In genomic region chr15:64549860-64550259, GRCh38 we compare ENCODE assay signal across 2 cellular contexts.
A peak's percentile ranks its signal among the peaks of the same experiment; 100 is the strongest.
TF ChIP-seq lines count a peak whose summit lies in the region.

No MANE protein-coding gene starts in this region.

TF ChIP-seq in HCT116, 20 proteins besides CTCF, POLR2A, EP300 and RAD21:
- TF ChIP-seq SP1 (IDR thresholded peaks at IDR 0.05; ENCODE audit: low read depth) (no peak), CEBPB (IDR thresholded peaks at IDR 0.05; ENCODE audit: low read depth) (no peak), EZH2 (IDR thresholded peaks at IDR 0.05) (no peak), JUND (IDR thresholded peaks at IDR 0.05) (no peak), SRF (IDR thresholded peaks at IDR 0.05; ENCODE audit: low read depth) (no peak), ELF1 (IDR thresholded peaks at IDR 0.05; ENCODE audit: borderline replicate concordance, low read depth) (no peak), EGR1 (IDR thresholded peaks at IDR 0.05; ENCODE audit: low read depth) (no peak), EZH2phosphoT487 (IDR thresholded peaks at IDR 0.05; ENCODE audit: borderline replicate concordance) (no peak)
- TF ChIP-seq, protein P1, sequence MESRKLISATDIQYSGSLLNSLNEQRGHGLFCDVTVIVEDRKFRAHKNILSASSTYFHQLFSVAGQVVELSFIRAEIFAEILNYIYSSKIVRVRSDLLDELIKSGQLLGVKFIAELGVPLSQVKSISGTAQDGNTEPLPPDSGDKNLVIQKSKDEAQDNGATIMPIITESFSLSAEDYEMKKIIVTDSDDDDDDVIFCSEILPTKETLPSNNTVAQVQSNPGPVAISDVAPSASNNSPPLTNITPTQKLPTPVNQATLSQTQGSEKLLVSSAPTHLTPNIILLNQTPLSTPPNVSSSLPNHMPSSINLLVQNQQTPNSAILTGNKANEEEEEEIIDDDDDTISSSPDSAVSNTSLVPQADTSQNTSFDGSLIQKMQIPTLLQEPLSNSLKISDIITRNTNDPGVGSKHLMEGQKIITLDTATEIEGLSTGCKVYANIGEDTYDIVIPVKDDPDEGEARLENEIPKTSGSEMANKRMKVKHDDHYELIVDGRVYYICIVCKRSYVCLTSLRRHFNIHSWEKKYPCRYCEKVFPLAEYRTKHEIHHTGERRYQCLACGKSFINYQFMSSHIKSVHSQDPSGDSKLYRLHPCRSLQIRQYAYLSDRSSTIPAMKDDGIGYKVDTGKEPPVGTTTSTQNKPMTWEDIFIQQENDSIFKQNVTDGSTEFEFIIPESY (IDR thresholded peaks at IDR 0.05; ENCODE audit: extremely low read depth, insufficient replicate concordance, low read length) = no peak

TF ChIP-seq in K562, 482 proteins besides CTCF, POLR2A, EP300 and RAD21:
- TF ChIP-seq ZKSCAN3 (CRISPR knock-in tag; IDR thresholded peaks at IDR 0.05) (no peak), RBM25 (IDR thresholded peaks at IDR 0.05; ENCODE audit: low read depth, low read length, severe bottlenecking) (peak; percentile 17), BCOR (IDR thresholded peaks at IDR 0.05) (peak; percentile 30; the same call in 1 of the 2 replicates), ZNF121 (CRISPR knock-in tag; conservative IDR thresholded peaks at IDR 0.05) (peak; percentile 96)
